ENCODE assay signal across 15 cellular contexts in genomic region chr7:38905026-38905759, GRCh38. TPM values are rescaled to one million over a fixed set of nuclear protein-coding genes. Genes with fewer than 3 reads are reported as not detected.
DNase-seq lines count a peak whose midpoint lies in the region; ATAC-seq and TF ChIP-seq lines count a peak whose summit lies in the region.
"Had no signal": no experiment of that assay in that cellular context is flagged by ENCODE, and none has a peak within 500 bp of the region (broad histone marks: within the 10 kb centered on the region; RNA-seq: fewer than 3 reads in every experiment).

No MANE protein-coding gene starts in this region.

- H3K18ac ChIP-seq in IMR-90 (ENCODE audit: low read depth, low read length): no peak overlapping the region

- H3K9me3 ChIP-seq in IMR-90 (ENCODE audit: control insufficient read depth, insufficient read depth, low read length): no peaks in the 10 kb centered on the region
- no peaks in the 10 kb centered on the region for H3K9me3 ChIP-seq in smooth muscle cell (replicated peaks; ENCODE audit: low read depth)
- H3K9me3 ChIP-seq: gastroesophageal sphincter, SJCRH30, suprapubic skin had no signal

- dilution Hi-C loops in IMR-90 (cut with HindIII; ENCODE audit: low sequenced_read_pairs, unreplicated experiment): no loop called here

- no peak for TF ChIP-seq POLR2A in IMR-90 (IDR thresholded peaks at IDR 0.05; ENCODE audit: low read depth, low read length)

- no peak overlapping the region for H2AFZ ChIP-seq in IMR-90 (replicated peaks; ENCODE audit: low read length, poor library complexity)
- no peak overlapping the region for H2AFZ ChIP-seq in smooth muscle cell (ENCODE audit: low read depth)

- H3K27me3 ChIP-seq in IMR-90 (ENCODE audit: control insufficient read depth, insufficient read depth, low read length) (no peaks in the 10 kb centered on the region), smooth muscle cell (ENCODE audit: low read depth) (no peaks in the 10 kb centered on the region)
- H3K27me3 ChIP-seq: gastroesophageal sphincter, SJCRH30, suprapubic skin had no signal

- POLR2A ChIA-PET in IMR-90 (lab: Charles Lee; ENCODE audit: unreplicated experiment): no interaction called here

- peaks cover 78% of the 10 kb centered on the region for H3K4me1 Mint-ChIP-seq in stimulated activated memory B cell treated with anti-CD40 and anti-IgM and Interleukin-4, amounts not matched to agents 10 μg/mL and 1 μg/mL and 100 μg/mL, for 72 hours

- BruUV-seq in IMR-90 (replicated peaks; lab: Mats Ljungman, UMichigan): no TSS peak

- H2BK20ac ChIP-seq in IMR-90 (ENCODE audit: low read depth, low read length): no peak overlapping the region

- intact Hi-C loops in IMR-90 (cut with micrococcal nuclease): loop anchor here (1.0 to 5.0 kb wide), 2 partner anchors 34 to 108 kb away; no protein-coding TSS in a partner anchor

- H3K4me1 ChIP-seq in IMR-90 (ENCODE audit: control insufficient read depth, insufficient read depth, low read length) (peaks cover 2% of the 10 kb centered on the region), smooth muscle cell (ENCODE audit: low read depth) (peaks cover 18% of the 10 kb centered on the region)
- H3K4me1 ChIP-seq: SJCRH30 had no signal

- H2BK5ac ChIP-seq in IMR-90 (ENCODE audit: low read depth, low read length, poor library complexity, severe bottlenecking): no peak overlapping the region

- H2AK5ac ChIP-seq in IMR-90 (ENCODE audit: low read depth, low read length): no peak overlapping the region

- ATAC-seq in HG02588 (IDR thresholded peaks at IDR 0.05; ENCODE audit: unreplicated experiment) (peak; percentile 31), IMR-90 (ENCODE audit: low read depth) (peak; percentile 46)
- ATAC-seq in stimulated activated memory B cell treated with anti-CD40 and anti-IgM and Interleukin-4, amounts not matched to agents 10 μg/mL and 1 μg/mL and 100 μg/mL, for 72 hours: peak; percentile 37
- ATAC-seq: gastroesophageal sphincter had no signal

- peak overlapping the region; percentile 29 for H3K4me3 Mint-ChIP-seq in stimulated activated memory B cell treated with anti-CD40 and anti-IgM and Interleukin-4, amounts not matched to agents 10 μg/mL and 1 μg/mL and 100 μg/mL, for 72 hours
- H3K4me3 Mint-ChIP-seq: central memory CD8-positive, alpha-beta T cell; mesothelial cell of epicardium had no signal

- peaks cover 7% of the 10 kb centered on the region for H3K36me3 Mint-ChIP-seq in stimulated activated memory B cell treated with anti-CD40 and anti-IgM and Interleukin-4, amounts not matched to agents 10 μg/mL and 1 μg/mL and 100 μg/mL, for 72 hours

- H3K4me3 ChIP-seq in IMR-90 (ENCODE audit: insufficient read depth, low read depth, low read length) (no peak overlapping the region), foreskin fibroblast (ENCODE audit: low read depth in 1 of 2, low read length in 2 of 2) (no peak overlapping the region), smooth muscle cell (no peak overlapping the region)
- H3K4me3 ChIP-seq: gastroesophageal sphincter, SJCRH30, suprapubic skin had no signal

- H3F3A ChIP-seq in smooth muscle cell (ENCODE audit: low read depth): no peaks in the 10 kb centered on the region

- peaks cover 9 to 32% of the 10 kb centered on the region in 2 experiments for H3K79me1 ChIP-seq in IMR-90 (ENCODE audit: low read depth in 1 of 2, low read length in 2 of 2)

- H3K56ac ChIP-seq in IMR-90 (ENCODE audit: extremely low read depth, insufficient read depth, low read length): no peak overlapping the region

- H4K91ac ChIP-seq in IMR-90 (ENCODE audit: insufficient read depth, low read depth, low read length): no peak overlapping the region

- H3K27ac Mint-ChIP-seq in stimulated activated memory B cell treated with anti-CD40 and anti-IgM and Interleukin-4, amounts not matched to agents 10 μg/mL and 1 μg/mL and 100 μg/mL, for 72 hours: peak overlapping the region; percentile 47
- H3K27ac Mint-ChIP-seq: mesothelial cell of epicardium had no signal

- no peak overlapping the region for H4K5ac ChIP-seq in IMR-90 (ENCODE audit: low read depth, low read length)

- CTCF ChIA-PET in IMR-90 (lab: Yijun Ruan, JAX): no interaction called here

- 0 out of 2 replicates have a peak, but pooled peaks cover 4% of the 10 kb centered on the region for H4K20me1 ChIP-seq in IMR-90 (ENCODE audit: insufficient read depth, low read length)
- peaks cover 53% of the 10 kb centered on the region for H4K20me1 ChIP-seq in smooth muscle cell (ENCODE audit: low read depth)

- peaks cover 3% of the 10 kb centered on the region; the same call in 1 of the 2 replicates for H3K9me1 ChIP-seq in IMR-90 (ENCODE audit: insufficient read depth, low read length)

- no peak overlapping the region for H3K4me2 ChIP-seq in IMR-90 (ENCODE audit: low read depth, low read length)
- no peak overlapping the region for H3K4me2 ChIP-seq in smooth muscle cell

- TF ChIP-seq RAD21 in IMR-90 (IDR thresholded peaks at IDR 0.05; ENCODE audit: low read length): no peak

- no peak overlapping the region for H3K4ac ChIP-seq in IMR-90 (ENCODE audit: low read depth, low read length)

- TF ChIP-seq CTCF in IMR-90 (conservative IDR thresholded peaks at IDR 0.05; ENCODE audit: low read depth, low read length) (no peak), foreskin fibroblast (IDR thresholded peaks at IDR 0.05; ENCODE audit: low read depth, low read length) (no peak), smooth muscle cell (IDR thresholded peaks at IDR 0.05; ENCODE audit: borderline replicate concordance, insufficient read depth, poor library complexity, severe bottlenecking) (no peak)

- H3K23ac ChIP-seq in IMR-90 (ENCODE audit: low read depth, low read length): no peak overlapping the region

- in situ Hi-C loops in IMR-90 (cut with MboI; ENCODE audit: low sequenced_read_pairs): no loop called here

- H3K27ac ChIP-seq in IMR-90 (ENCODE audit: insufficient read depth, low read length) (no peak overlapping the region), smooth muscle cell (ENCODE audit: low read depth) (no peak overlapping the region)
- H3K27ac ChIP-seq: gastroesophageal sphincter, SJCRH30, suprapubic skin had no signal

- no peak overlapping the region for H3K14ac ChIP-seq in IMR-90 (replicated peaks; ENCODE audit: low read depth, low read length)

- no peaks in the 10 kb centered on the region for H3K27me3 Mint-ChIP-seq in stimulated activated memory B cell treated with anti-CD40 and anti-IgM and Interleukin-4, amounts not matched to agents 10 μg/mL and 1 μg/mL and 100 μg/mL, for 72 hours
- H3K27me3 Mint-ChIP-seq: central memory CD8-positive, alpha-beta T cell had no signal

- H3K9ac ChIP-seq in IMR-90 (ENCODE audit: low read depth, low read length) (no peak overlapping the region), smooth muscle cell (ENCODE audit: low read depth) (no peak overlapping the region)

- no peak overlapping the region for H4K8ac ChIP-seq in IMR-90 (ENCODE audit: low read depth in 2 of 2, low read length in 2 of 2)

- H2BK120ac ChIP-seq in IMR-90 (ENCODE audit: low read depth, low read length): no peak overlapping the region

- peaks cover 19% of the 10 kb centered on the region for H3K79me2 ChIP-seq in smooth muscle cell (ENCODE audit: low read depth)

- no peak overlapping the region for H2AK9ac ChIP-seq in IMR-90 (replicated peaks; ENCODE audit: low read depth, low read length, poor library complexity)

- no CpG with 5 or more reads among the region's 3 CpGs for WGBS in IMR-90 (ENCODE audit: extremely low coverage in 2 of 2, insufficient read length in 1 of 2), 2 experiments
- 71% methylated on average over 3 of the region's 3 CpGs for WGBS in smooth muscle cell (ENCODE audit: low lambda C conversion rate)

- no peaks in the 10 kb centered on the region for H3K36me3 ChIP-seq in IMR-90 (ENCODE audit: control insufficient read depth, insufficient read depth, low read length)
- no peaks in the 10 kb centered on the region for H3K36me3 ChIP-seq in smooth muscle cell (ENCODE audit: low read depth)
- H3K36me3 ChIP-seq: gastroesophageal sphincter, SJCRH30, suprapubic skin had no signal

- H3K9me3 Mint-ChIP-seq in stimulated activated memory B cell treated with anti-CD40 and anti-IgM and Interleukin-4, amounts not matched to agents 10 μg/mL and 1 μg/mL and 100 μg/mL, for 72 hours: no peaks in the 10 kb centered on the region
- H3K9me3 Mint-ChIP-seq: central memory CD8-positive, alpha-beta T cell; mesothelial cell of epicardium had no signal

- H2BK15ac ChIP-seq in IMR-90 (ENCODE audit: low read depth, low read length): no peak overlapping the region

- DNase-seq in NOMO-1 treated with DMSO at 0.1 percent for 48 hours (lab: John Stamatoyannopoulos, UW; ENCODE audit: unreplicated experiment) (peak; percentile 34), NOMO-1 treated with dmso at 0.1 percent for 144 hours (lab: John Stamatoyannopoulos, UW; ENCODE audit: unreplicated experiment) (no peak), IMR-90 (peak; percentile 49), foreskin fibroblast (no peak), NCI-H2196 treated with DMSO at 0.1 percent for 48 hours (lab: John Stamatoyannopoulos, UW; ENCODE audit: unreplicated experiment) (no peak), smooth muscle cell (lab: John Stamatoyannopoulos, UW; ENCODE audit: unreplicated experiment) (no peak)
- DNase-seq: 8988T, NCI-H2081 treated with DMSO at 0.1 percent for 48 hours, SJCRH30 had no signal

TF ChIP-seq in IMR-90, 13 proteins besides CTCF, POLR2A, EP300 and RAD21:
- no peak for TF ChIP-seq BHLHE40 (IDR thresholded peaks at IDR 0.05; ENCODE audit: low read depth, low read length)
- TF ChIP-seq MAFK (IDR thresholded peaks at IDR 0.05; ENCODE audit: low read depth, low read length): peak; percentile 52; the same call in 1 of the 2 replicates

RNA-seq across cellular contexts. Expression of gene VPS41, which starts 3.8 kb away (rescaled TPM):
- total RNA-seq in IMR-90 (2012; rRNA removed) (28.0 and 51.9 TPM in 2 replicates), smooth muscle cell (39.7 and 51.0 TPM in 2 replicates)
- polyA plus RNA-seq in IMR-90 (2012; rRNA removed) (11.4 and 16.0 TPM in 2 replicates), smooth muscle cell (22.1 and 31.5 TPM in 2 replicates)
- polyA plus RNA-seq in IMR-90 (2012; cell fraction: cytosol; rRNA removed): 3.6 TPM in 2 replicates
- 6.2 and 30.2 TPM in 2 replicates for polyA plus RNA-seq in IMR-90 (2012; cell fraction: nucleus; rRNA removed; ENCODE audit: low replicate concordance)

Comparison
In these comparisons a context has a peak if more than half of its experiments do, and no peak if none do; other contexts are left out.
1. DNase-seq: peak in NOMO-1 treated with DMSO at 0.1 percent for 48 hours (single experiment) and IMR-90 (single experiment); none in NOMO-1 treated with dmso at 0.1 percent for 144 hours (single experiment), foreskin fibroblast (0 of 2), NCI-H2196 treated with DMSO at 0.1 percent for 48 hours (single experiment) and smooth muscle cell (single experiment).
2. Peak in every context shown above with its lines, with median percentiles within 50 percentile points of each other: ATAC-seq.